Comparison of ENCODE assay signal across 1 cellular context in the genomic region with DNA sequence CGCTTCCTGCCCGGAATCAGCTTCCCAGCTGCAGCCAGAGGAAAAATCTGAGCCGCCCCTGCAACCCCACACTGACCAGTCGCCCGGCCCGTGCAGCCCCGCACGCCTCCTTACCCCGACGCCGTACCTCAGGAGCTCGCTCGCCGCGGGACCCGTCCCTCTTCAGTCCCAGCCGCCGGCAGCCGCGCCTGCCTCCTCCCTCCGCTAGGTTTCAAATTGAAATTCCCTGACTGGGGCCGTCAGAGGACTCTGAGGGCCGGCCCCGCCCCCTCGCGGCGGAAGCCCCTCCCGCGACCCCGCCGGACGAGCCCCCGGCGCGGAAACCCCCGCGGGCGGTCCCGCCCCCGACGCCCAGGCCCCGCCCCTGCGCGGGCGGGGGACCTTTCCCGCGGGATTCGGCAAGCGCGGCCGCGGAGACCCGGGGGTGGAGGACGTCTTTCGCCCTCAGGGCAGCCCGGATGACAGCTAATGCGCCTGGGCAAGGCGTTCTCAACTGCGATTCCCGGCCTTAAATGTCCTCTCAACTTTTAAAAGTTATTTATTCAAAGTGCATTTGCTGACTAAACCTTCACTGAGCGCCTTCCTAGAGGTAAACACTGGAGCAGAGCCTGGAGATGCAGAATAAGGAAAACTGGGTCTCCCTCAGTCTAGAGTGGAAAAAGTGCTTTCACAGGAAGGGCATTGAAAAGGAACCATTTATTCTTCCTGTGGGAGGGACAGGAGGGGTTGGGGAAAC.
A peak's percentile ranks its signal among the peaks of the same experiment; 100 is the strongest.
TF ChIP-seq lines count a peak whose summit lies in the region.

A gene (minus strand): TSS at position 218 of the 736 bp plus-strand sequence. CDS start 106,760 bp downstream, outside the sequence.

TF ChIP-seq in HepG2, 621 proteins besides CTCF, POLR2A, EP300 and RAD21 (continued from another document and continues in another):
- TF ChIP-seq KAT8 (CRISPR knock-in tag; IDR thresholded peaks at IDR 0.05) (peak; percentile 33; the same call in 1 of the 2 replicates), MAFG (CRISPR knock-in tag; IDR thresholded peaks at IDR 0.05) (no peak), CBX1 (IDR thresholded peaks at IDR 0.05; ENCODE audit: low read depth) (peak; percentile 24), SP1 (IDR thresholded peaks at IDR 0.05) (no peak), SP1 (CRISPR knock-in tag; IDR thresholded peaks at IDR 0.05) (peak; percentile 87), MTA3 (CRISPR knock-in tag; IDR thresholded peaks at IDR 0.05) (no peak), PHF20 (CRISPR knock-in tag; IDR thresholded peaks at IDR 0.05) (no peak), SMAD3 (CRISPR knock-in tag; IDR thresholded peaks at IDR 0.05) (no peak; the same call in 1 of the 2 replicates), ZNF34 (CRISPR knock-in tag; IDR thresholded peaks at IDR 0.05; ENCODE audit: borderline replicate concordance) (peak; percentile 17; the same call in 1 of the 2 replicates), ZNF772 (CRISPR knock-in tag; IDR thresholded peaks at IDR 0.05) (no peak), ARHGAP35 (CRISPR knock-in tag; IDR thresholded peaks at IDR 0.05; ENCODE audit: borderline replicate concordance) (0 out of 2 replicates have a peak, but pooled peaks have one; percentile 6), POLR2G (IDR thresholded peaks at IDR 0.05; ENCODE audit: low read depth, low read length) (peak; percentile 82), MYNN (CRISPR knock-in tag; IDR thresholded peaks at IDR 0.05; ENCODE audit: low read depth) (no peak), ZNF251 (CRISPR knock-in tag; IDR thresholded peaks at IDR 0.05) (no peak), SRSF4 (IDR thresholded peaks at IDR 0.05; ENCODE audit: low read depth, low read length, poor library complexity, severe bottlenecking) (no peak), KMT2B (CRISPR knock-in tag; IDR thresholded peaks at IDR 0.05) (peak; percentile 74), SOX6 (IDR thresholded peaks at IDR 0.05) (no peak), SOX6 (CRISPR knock-in tag; IDR thresholded peaks at IDR 0.05) (peak; percentile 39), ZNF10 (CRISPR knock-in tag; IDR thresholded peaks at IDR 0.05; ENCODE audit: borderline replicate concordance, low read depth) (no peak), KAT2B (IDR thresholded peaks at IDR 0.05; ENCODE audit: borderline replicate concordance, low read depth, low read length) (no peak), GZF1 (CRISPR knock-in tag; IDR thresholded peaks at IDR 0.05) (peak; percentile 62; the same call in 1 of the 2 replicates), KDM5A (IDR thresholded peaks at IDR 0.05; ENCODE audit: borderline replicate concordance, low read length) (peak; percentile 46; the same call in 1 of the 2 replicates), NR2F2 (IDR thresholded peaks at IDR 0.05; ENCODE audit: borderline replicate concordance, low read depth) (0 out of 2 replicates have a peak, but pooled peaks have one; percentile 22), ZNF766 (CRISPR knock-in tag; IDR thresholded peaks at IDR 0.05; ENCODE audit: borderline replicate concordance) (no peak), HOXA3 (CRISPR knock-in tag; IDR thresholded peaks at IDR 0.05) (peak; percentile 36; the same call in 1 of the 2 replicates), EZH2 (conservative IDR thresholded peaks at IDR 0.05; ENCODE audit: low read depth, low read length) (no peak), NPAS2 (CRISPR knock-in tag; IDR thresholded peaks at IDR 0.05; ENCODE audit: borderline replicate concordance) (no peak), SNRNP70 (IDR thresholded peaks at IDR 0.05; ENCODE audit: low read depth, low read length) (no peak), MTF1 (CRISPR knock-in tag; IDR thresholded peaks at IDR 0.05) (no peak), ZNF282 (IDR thresholded peaks at IDR 0.05; ENCODE audit: partially characterized antibody) (no peak), TRIM24 (CRISPR knock-in tag; IDR thresholded peaks at IDR 0.05) (no peak), KDM6A (CRISPR knock-in tag; IDR thresholded peaks at IDR 0.05; ENCODE audit: low read depth) (no peak), ZNF816 (CRISPR knock-in tag; IDR thresholded peaks at IDR 0.05; ENCODE audit: borderline replicate concordance) (no peak)
- TF ChIP-seq, protein P1, sequence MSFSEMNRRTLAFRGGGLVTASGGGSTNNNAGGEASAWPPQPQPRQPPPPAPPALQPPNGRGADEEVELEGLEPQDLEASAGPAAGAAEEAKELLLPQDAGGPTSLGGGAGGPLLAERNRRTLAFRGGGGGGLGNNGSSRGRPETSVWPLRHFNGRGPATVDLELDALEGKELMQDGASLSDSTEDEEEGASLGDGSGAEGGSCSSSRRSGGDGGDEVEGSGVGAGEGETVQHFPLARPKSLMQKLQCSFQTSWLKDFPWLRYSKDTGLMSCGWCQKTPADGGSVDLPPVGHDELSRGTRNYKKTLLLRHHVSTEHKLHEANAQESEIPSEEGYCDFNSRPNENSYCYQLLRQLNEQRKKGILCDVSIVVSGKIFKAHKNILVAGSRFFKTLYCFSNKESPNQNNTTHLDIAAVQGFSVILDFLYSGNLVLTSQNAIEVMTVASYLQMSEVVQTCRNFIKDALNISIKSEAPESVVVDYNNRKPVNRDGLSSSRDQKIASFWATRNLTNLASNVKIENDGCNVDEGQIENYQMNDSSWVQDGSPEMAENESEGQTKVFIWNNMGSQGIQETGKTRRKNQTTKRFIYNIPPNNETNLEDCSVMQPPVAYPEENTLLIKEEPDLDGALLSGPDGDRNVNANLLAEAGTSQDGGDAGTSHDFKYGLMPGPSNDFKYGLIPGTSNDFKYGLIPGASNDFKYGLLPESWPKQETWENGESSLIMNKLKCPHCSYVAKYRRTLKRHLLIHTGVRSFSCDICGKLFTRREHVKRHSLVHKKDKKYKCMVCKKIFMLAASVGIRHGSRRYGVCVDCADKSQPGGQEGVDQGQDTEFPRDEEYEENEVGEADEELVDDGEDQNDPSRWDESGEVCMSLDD (CRISPR knock-in tag; IDR thresholded peaks at IDR 0.05; ENCODE audit: borderline replicate concordance), result no peak
- TF ChIP-seq, protein P2, sequence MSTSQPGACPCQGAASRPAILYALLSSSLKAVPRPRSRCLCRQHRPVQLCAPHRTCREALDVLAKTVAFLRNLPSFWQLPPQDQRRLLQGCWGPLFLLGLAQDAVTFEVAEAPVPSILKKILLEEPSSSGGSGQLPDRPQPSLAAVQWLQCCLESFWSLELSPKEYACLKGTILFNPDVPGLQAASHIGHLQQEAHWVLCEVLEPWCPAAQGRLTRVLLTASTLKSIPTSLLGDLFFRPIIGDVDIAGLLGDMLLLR (CRISPR knock-in tag; IDR thresholded peaks at IDR 0.05), result peak; percentile 48; the same call in 1 of the 2 replicates
- TF ChIP-seq, protein P3, sequence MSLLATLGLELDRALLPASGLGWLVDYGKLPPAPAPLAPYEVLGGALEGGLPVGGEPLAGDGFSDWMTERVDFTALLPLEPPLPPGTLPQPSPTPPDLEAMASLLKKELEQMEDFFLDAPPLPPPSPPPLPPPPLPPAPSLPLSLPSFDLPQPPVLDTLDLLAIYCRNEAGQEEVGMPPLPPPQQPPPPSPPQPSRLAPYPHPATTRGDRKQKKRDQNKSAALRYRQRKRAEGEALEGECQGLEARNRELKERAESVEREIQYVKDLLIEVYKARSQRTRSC (CRISPR knock-in tag; IDR thresholded peaks at IDR 0.05; ENCODE audit: low read depth), result no peak
- TF ChIP-seq, protein P4, sequence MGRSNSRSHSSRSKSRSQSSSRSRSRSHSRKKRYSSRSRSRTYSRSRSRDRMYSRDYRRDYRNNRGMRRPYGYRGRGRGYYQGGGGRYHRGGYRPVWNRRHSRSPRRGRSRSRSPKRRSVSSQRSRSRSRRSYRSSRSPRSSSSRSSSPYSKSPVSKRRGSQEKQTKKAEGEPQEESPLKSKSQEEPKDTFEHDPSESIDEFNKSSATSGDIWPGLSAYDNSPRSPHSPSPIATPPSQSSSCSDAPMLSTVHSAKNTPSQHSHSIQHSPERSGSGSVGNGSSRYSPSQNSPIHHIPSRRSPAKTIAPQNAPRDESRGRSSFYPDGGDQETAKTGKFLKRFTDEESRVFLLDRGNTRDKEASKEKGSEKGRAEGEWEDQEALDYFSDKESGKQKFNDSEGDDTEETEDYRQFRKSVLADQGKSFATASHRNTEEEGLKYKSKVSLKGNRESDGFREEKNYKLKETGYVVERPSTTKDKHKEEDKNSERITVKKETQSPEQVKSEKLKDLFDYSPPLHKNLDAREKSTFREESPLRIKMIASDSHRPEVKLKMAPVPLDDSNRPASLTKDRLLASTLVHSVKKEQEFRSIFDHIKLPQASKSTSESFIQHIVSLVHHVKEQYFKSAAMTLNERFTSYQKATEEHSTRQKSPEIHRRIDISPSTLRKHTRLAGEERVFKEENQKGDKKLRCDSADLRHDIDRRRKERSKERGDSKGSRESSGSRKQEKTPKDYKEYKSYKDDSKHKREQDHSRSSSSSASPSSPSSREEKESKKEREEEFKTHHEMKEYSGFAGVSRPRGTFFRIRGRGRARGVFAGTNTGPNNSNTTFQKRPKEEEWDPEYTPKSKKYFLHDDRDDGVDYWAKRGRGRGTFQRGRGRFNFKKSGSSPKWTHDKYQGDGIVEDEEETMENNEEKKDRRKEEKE (IDR thresholded peaks at IDR 0.05), result no peak
- TF ChIP-seq, protein P5, sequence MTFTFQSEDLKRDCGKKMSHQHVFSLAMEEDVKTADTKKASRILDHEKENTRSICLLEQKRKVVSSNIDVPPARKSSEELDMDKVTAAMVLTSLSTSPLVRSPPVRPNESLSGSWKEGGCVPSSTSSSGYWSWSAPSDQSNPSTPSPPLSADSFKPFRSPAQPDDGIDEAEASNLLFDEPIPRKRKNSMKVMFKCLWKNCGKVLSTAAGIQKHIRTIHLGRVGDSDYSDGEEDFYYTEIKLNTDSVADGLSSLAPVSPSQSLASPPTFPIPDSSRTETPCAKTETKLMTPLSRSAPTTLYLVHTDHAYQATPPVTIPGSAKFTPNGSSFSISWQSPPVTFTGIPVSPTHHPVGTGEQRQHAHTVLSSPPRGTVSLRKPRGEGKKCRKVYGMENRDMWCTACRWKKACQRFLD (CRISPR knock-in tag; IDR thresholded peaks at IDR 0.05; ENCODE audit: borderline replicate concordance), result 0 out of 2 replicates have a peak, but pooled peaks have one; percentile 46
- TF ChIP-seq, protein P6, sequence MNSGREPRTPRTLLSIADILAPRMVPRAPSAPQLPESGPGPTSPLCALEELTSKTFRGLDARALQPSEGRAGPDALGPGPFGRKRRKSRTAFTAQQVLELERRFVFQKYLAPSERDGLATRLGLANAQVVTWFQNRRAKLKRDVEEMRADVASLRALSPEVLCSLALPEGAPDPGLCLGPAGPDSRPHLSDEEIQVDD (CRISPR knock-in tag; IDR thresholded peaks at IDR 0.05; ENCODE audit: borderline replicate concordance), result no peak; the same call in 1 of the 2 replicates
- TF ChIP-seq, protein P7, sequence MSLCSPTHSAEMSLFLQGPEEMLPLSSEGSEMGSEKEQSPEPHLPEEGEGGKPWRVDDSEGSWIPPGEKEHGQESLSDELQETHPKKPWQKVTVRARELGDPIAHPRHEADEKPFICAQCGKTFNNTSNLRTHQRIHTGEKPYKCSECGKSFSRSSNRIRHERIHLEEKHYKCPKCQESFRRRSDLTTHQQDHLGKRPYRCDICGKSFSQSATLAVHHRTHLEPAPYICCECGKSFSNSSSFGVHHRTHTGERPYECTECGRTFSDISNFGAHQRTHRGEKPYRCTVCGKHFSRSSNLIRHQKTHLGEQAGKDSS (CRISPR knock-in tag; IDR thresholded peaks at IDR 0.05; ENCODE audit: borderline replicate concordance, low read depth), result no peak
- TF ChIP-seq, protein P8, sequence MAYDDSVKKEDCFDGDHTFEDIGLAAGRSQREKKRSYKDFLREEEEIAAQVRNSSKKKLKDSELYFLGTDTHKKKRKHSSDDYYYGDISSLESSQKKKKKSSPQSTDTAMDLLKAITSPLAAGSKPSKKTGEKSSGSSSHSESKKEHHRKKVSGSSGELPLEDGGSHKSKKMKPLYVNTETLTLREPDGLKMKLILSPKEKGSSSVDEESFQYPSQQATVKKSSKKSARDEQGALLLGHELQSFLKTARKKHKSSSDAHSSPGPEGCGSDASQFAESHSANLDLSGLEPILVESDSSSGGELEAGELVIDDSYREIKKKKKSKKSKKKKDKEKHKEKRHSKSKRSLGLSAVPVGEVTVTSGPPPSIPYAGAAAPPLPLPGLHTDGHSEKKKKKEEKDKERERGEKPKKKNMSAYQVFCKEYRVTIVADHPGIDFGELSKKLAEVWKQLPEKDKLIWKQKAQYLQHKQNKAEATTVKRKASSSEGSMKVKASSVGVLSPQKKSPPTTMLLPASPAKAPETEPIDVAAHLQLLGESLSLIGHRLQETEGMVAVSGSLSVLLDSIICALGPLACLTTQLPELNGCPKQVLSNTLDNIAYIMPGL (CRISPR knock-in tag; IDR thresholded peaks at IDR 0.05; ENCODE audit: borderline replicate concordance in 1 of 2, low read depth in 1 of 2), result peak in 1 of 2 experiments; percentile 12; a peak in 1 of 4 replicates
